21 cellular contexts compared by ENCODE assay signal in the genomic region with DNA sequence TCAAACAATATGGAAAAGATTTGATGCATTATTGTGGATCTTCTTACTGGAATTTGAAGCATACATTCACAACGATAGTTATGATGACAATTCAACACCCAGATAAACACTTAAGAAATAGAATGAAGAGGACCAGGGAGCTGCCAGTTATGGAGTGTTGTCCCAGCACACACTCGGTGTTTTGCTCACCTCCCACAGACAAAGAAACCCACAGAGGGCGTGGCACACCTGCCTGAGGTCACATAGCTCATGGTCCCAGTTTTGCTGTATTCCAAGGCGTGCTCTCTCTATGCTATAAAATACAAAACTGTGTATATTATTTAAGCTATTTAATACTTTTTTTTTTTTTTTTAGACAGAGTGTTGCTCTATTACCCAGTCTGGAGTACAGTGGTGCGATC.
"Had no signal": no experiment of that assay in that cellular context is flagged by ENCODE, and none has a peak within 500 bp of the region (broad histone marks: within the 10 kb centered on the region; RNA-seq: fewer than 3 reads in every experiment).

No MANE protein-coding gene starts in this region.

- H3K4me3 Mint-ChIP-seq: activated CD4-positive, alpha-beta T cell treated with anti-CD3 and anti-CD28 coated beads, Interleukin-2, amount 10 ng/mL, durations not matched to agents 7 days and 5 days; activated CD8-positive, alpha-beta memory T cell treated with anti-CD3 and anti-CD28 coated beads, Interleukin-2, amount 10 ng/mL, durations not matched to agents 7 days and 5 days; activated CD8-positive, alpha-beta T cell treated with anti-CD3 and anti-CD28 coated beads for 36 hours; naive thymus-derived CD4-positive, alpha-beta T cell; neural crest cell; stimulated activated naive B cell treated with anti-CD40 and anti-IgM and Interleukin-4, amounts not matched to agents 10 μg/mL and 1 μg/mL and 100 μg/mL, for 72 hours had no signal

- ATAC-seq: activated CD4-positive, CD25-positive, alpha-beta regulatory T cell treated with anti-CD3 and anti-CD28 coated beads, Interleukin-2, amount 50 U/mL, for 24 hours; activated CD8-positive, alpha-beta memory T cell treated with anti-CD3 and anti-CD28 coated beads, Interleukin-2, amount 10 ng/mL, durations not matched to agents 7 days and 5 days; activated CD8-positive, alpha-beta T cell treated with anti-CD3 and anti-CD28 coated beads for 36 hours; activated naive CD4-positive, alpha-beta T cell treated with anti-CD3 and anti-CD28 coated beads, Interleukin-2, amount 50 U/mL, for 72 hours; naive thymus-derived CD4-positive, alpha-beta T cell; right lobe of liver; stimulated activated naive B cell treated with anti-CD40 and anti-IgM and Interleukin-4, amounts not matched to agents 10 μg/mL and 1 μg/mL and 100 μg/mL, for 72 hours had no signal

- H3K36me3 ChIP-seq: brain microvascular endothelial cell, right lobe of liver had no signal

- H3K9me3 Mint-ChIP-seq: activated CD4-positive, alpha-beta T cell treated with anti-CD3 and anti-CD28 coated beads, Interleukin-2, amount 10 ng/mL, durations not matched to agents 7 days and 5 days; activated CD8-positive, alpha-beta T cell treated with anti-CD3 and anti-CD28 coated beads for 36 hours; activated naive CD4-positive, alpha-beta T cell treated with anti-CD3 and anti-CD28 coated beads, Interleukin-2, amount 50 U/mL, for 72 hours; neural crest cell had no signal

- H3K27ac ChIP-seq: brain microvascular endothelial cell, right lobe of liver, skin epidermis had no signal

- H3K27me3 ChIP-seq: right lobe of liver had no signal

- H3K36me3 Mint-ChIP-seq: activated CD8-positive, alpha-beta memory T cell treated with anti-CD3 and anti-CD28 coated beads, Interleukin-2, amount 10 ng/mL, durations not matched to agents 7 days and 5 days; activated naive CD4-positive, alpha-beta T cell treated with anti-CD3 and anti-CD28 coated beads, Interleukin-2, amount 50 U/mL, for 72 hours; stimulated activated naive B cell treated with anti-CD40 and anti-IgM and Interleukin-4, amounts not matched to agents 10 μg/mL and 1 μg/mL and 100 μg/mL, for 72 hours had no signal

- DNase-seq: activated CD4-positive, alpha-beta T cell treated with anti-CD3 and anti-CD28 coated beads, Interleukin-2, amount 10 ng/mL, durations not matched to agents 7 days and 5 days; activated CD8-positive, alpha-beta memory T cell treated with anti-CD3 and anti-CD28 coated beads, Interleukin-2, amount 10 ng/mL, durations not matched to agents 7 days and 5 days; activated CD8-positive, alpha-beta T cell treated with anti-CD3 and anti-CD28 coated beads for 36 hours; activated T-cell treated with anti-CD3 and anti-CD28 coated beads for 4 hours; aorta; brain microvascular endothelial cell; central memory CD4-positive, alpha-beta T cell; dermis blood vessel endothelial cell; effector CD8-positive, alpha-beta T cell; erythroblast; foreskin fibroblast; kidney; naive thymus-derived CD4-positive, alpha-beta T cell; occipital lobe; right lobe of liver; stimulated activated CD4-positive, alpha-beta T cell treated with anti-CD3 and anti-CD28 coated beads, Interleukin-1b, Interleukin-23, amount 100 ng/mL, for 48 hours; stimulated activated naive B cell treated with anti-CD40 and anti-IgM and Interleukin-4, amounts not matched to agents 10 μg/mL and 1 μg/mL and 100 μg/mL, for 72 hours had no signal

- H3K4me3 ChIP-seq: right lobe of liver, skin epidermis had no signal

- H3K9me3 ChIP-seq: right lobe of liver had no signal

- H3K4me1 Mint-ChIP-seq: activated CD4-positive, alpha-beta T cell treated with anti-CD3 and anti-CD28 coated beads, Interleukin-2, amount 10 ng/mL, durations not matched to agents 7 days and 5 days; activated CD8-positive, alpha-beta memory T cell treated with anti-CD3 and anti-CD28 coated beads, Interleukin-2, amount 10 ng/mL, durations not matched to agents 7 days and 5 days had no signal

- H3K4me1 ChIP-seq: right lobe of liver had no signal
